ENCODE assay signal across 22 cellular contexts in the genomic region with DNA sequence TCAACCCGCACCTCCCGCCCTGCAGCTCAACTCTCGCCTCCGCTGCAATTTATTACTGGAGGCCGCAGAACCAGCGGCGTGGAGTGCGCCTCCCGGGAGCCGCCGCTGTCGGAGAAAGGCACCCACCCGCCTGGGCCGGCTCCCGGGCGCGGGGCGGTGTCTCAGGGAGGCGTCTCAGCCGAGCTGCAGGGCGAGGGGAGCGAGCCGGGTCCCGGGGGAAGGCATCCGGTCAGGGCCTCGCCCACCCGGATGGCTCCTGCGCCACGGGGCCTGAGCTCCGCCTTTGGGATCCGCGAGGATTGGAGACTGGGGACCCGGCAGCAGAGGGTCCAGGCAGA. TPM values are rescaled to one million over a fixed set of nuclear protein-coding genes. Genes with fewer than 3 reads are reported as not detected.
"Had no signal": no experiment of that assay in that cellular context is flagged by ENCODE, and none has a peak within 500 bp of the region (broad histone marks: within the 10 kb centered on the region; RNA-seq: fewer than 3 reads in every experiment).

No MANE protein-coding gene starts in this region.

- H3K36me3 ChIP-seq: lower lobe of right lung, thoracic aorta had no signal

- H3K27ac ChIP-seq: lower lobe of right lung, thoracic aorta had no signal

- H3K4me3 Mint-ChIP-seq: activated CD8-positive, alpha-beta memory T cell treated with anti-CD3 and anti-CD28 coated beads, Interleukin-2, amount 10 ng/mL, durations not matched to agents 7 days and 5 days; activated naive CD4-positive, alpha-beta T cell treated with anti-CD3 and anti-CD28 coated beads, Interleukin-2, amount 50 U/mL, for 24 hours; activated T-cell treated with anti-CD3 and anti-CD28 coated beads, Interleukin-2, amount 50 U/mL, for 24 hours; brain; dendritic cell treated with granulocyte-macrophage colony-stimulating factor and Interleukin-4, amounts not matched to agents 40 ng/mL and 50 ng/mL, for 4 days; naive thymus-derived CD4-positive, alpha-beta T cell; stimulated activated naive CD8-positive, alpha-beta T cell treated with anti-CD3 and anti-CD28 coated beads, Interleukin-15, amount 100 ng/mL, for 72 hours; T-helper 2 cell treated with Interferon-gamma antibody and Interleukin-4, amounts not matched to agents 5 μg/mL and 100 μg/mL, for 36 hours had no signal

- H3K4me3 ChIP-seq: lower lobe of right lung, thoracic aorta had no signal

- H3K4me1 Mint-ChIP-seq: activated CD8-positive, alpha-beta memory T cell treated with anti-CD3 and anti-CD28 coated beads, Interleukin-2, amount 10 ng/mL, durations not matched to agents 7 days and 5 days; activated naive CD4-positive, alpha-beta T cell treated with anti-CD3 and anti-CD28 coated beads, Interleukin-2, amount 50 U/mL, for 24 hours; stimulated activated naive CD8-positive, alpha-beta T cell treated with anti-CD3 and anti-CD28 coated beads, Interleukin-15, amount 100 ng/mL, for 72 hours had no signal

- H3K36me3 Mint-ChIP-seq: activated CD8-positive, alpha-beta memory T cell treated with anti-CD3 and anti-CD28 coated beads, Interleukin-2, amount 10 ng/mL, durations not matched to agents 7 days and 5 days; activated naive CD4-positive, alpha-beta T cell treated with anti-CD3 and anti-CD28 coated beads, Interleukin-2, amount 50 U/mL, for 24 hours had no signal

- H3K9me3 ChIP-seq: lower lobe of right lung had no signal

- H3K27ac Mint-ChIP-seq: activated CD8-positive, alpha-beta memory T cell treated with anti-CD3 and anti-CD28 coated beads, Interleukin-2, amount 10 ng/mL, durations not matched to agents 7 days and 5 days; activated naive CD4-positive, alpha-beta T cell treated with anti-CD3 and anti-CD28 coated beads, Interleukin-2, amount 50 U/mL, for 24 hours; activated T-cell treated with anti-CD3 and anti-CD28 coated beads, Interleukin-2, amount 50 U/mL, for 24 hours; dendritic cell treated with granulocyte-macrophage colony-stimulating factor and Interleukin-4, amounts not matched to agents 40 ng/mL and 50 ng/mL, for 4 days; naive thymus-derived CD4-positive, alpha-beta T cell; T-helper 2 cell treated with Interferon-gamma antibody and Interleukin-4, amounts not matched to agents 5 μg/mL and 100 μg/mL, for 36 hours had no signal

- DNase-seq: activated CD4-positive, alpha-beta T cell treated with anti-CD3 and anti-CD28 coated beads, Interleukin-2, amount 50 U/mL, for 4 hours; activated CD4-positive, CD25-positive, alpha-beta regulatory T cell treated with anti-CD3 and anti-CD28 coated beads, Interleukin-2, amount 50 U/mL, for 72 hours; activated CD8-positive, alpha-beta memory T cell treated with anti-CD3 and anti-CD28 coated beads, Interleukin-2, amount 10 ng/mL, durations not matched to agents 7 days and 5 days; activated effector memory CD4-positive, alpha-beta T cell treated with Interleukin-2 at 50 U/mL for 16 hours; activated T-cell treated with anti-CD3 and anti-CD28 coated beads, Interleukin-2, amount 50 U/mL, for 24 hours; head of caudate nucleus; lower lobe of right lung; naive thymus-derived CD4-positive, alpha-beta T cell; stimulated activated CD4-positive, alpha-beta T cell treated with anti-CD3 and anti-CD28 coated beads, Interleukin-4, amount 100 ng/mL, for 24 hours; stimulated activated naive CD8-positive, alpha-beta T cell treated with anti-CD3 and anti-CD28 coated beads, Interleukin-15, amount 100 ng/mL, for 72 hours; SW 1271 had no signal

RNA-seq across cellular contexts. Expression of gene EIF4E1B, which starts 49.7 kb away (rescaled TPM):
- total RNA-seq: activated CD8-positive, alpha-beta memory T cell treated with anti-CD3 and anti-CD28 coated beads, Interleukin-2, amount 10 ng/mL, durations not matched to agents 7 days and 5 days; esophagus mucosa; fibroblast of villous mesenchyme; lower lobe of right lung; naive thymus-derived CD4-positive, alpha-beta T cell; omental fat pad; renal cortical epithelial cell; thoracic aorta; urinary bladder had no signal
- polyA plus RNA-seq: naive thymus-derived CD4-positive, alpha-beta T cell; urinary bladder had no signal

RNA-seq across cellular contexts. Expression of gene SNCB, which starts 49.9 kb away (rescaled TPM):
- total RNA-seq: activated CD8-positive, alpha-beta memory T cell treated with anti-CD3 and anti-CD28 coated beads, Interleukin-2, amount 10 ng/mL, durations not matched to agents 7 days and 5 days; esophagus mucosa; fibroblast of villous mesenchyme; lower lobe of right lung; mononuclear cell; naive thymus-derived CD4-positive, alpha-beta T cell; omental fat pad; renal cortical epithelial cell; thoracic aorta; urinary bladder had no signal
- polyA plus RNA-seq: naive thymus-derived CD4-positive, alpha-beta T cell had no signal
